ENCODE assay signal across 1 cellular context in genomic region chr9:24939099-24939850, GRCh38.
TF ChIP-seq lines count a peak whose summit lies in the region.

No MANE protein-coding gene starts in this region.

TF ChIP-seq in GM23338, 12 proteins besides CTCF, POLR2A, EP300 and RAD21 (continued from another document):
- TF ChIP-seq EZH2phosphoT487 (IDR thresholded peaks at IDR 0.05; ENCODE audit: unreplicated experiment) (no peak), ZNF114 (CRISPR knock-in tag; IDR thresholded peaks at IDR 0.05) (no peak), JUNB (IDR thresholded peaks at IDR 0.05; ENCODE audit: unreplicated experiment) (no peak), POLR2AphosphoS5 (IDR thresholded peaks at IDR 0.05; ENCODE audit: low read depth) (no peak), NANOG (IDR thresholded peaks at IDR 0.05; ENCODE audit: borderline replicate concordance) (no peak), REST (IDR thresholded peaks at IDR 0.05; ENCODE audit: unreplicated experiment) (no peak), ETS1 (IDR thresholded peaks at IDR 0.05) (no peak), CREB1 (CRISPR knock-in tag; IDR thresholded peaks at IDR 0.05; ENCODE audit: low read depth) (no peak), STAT1 (IDR thresholded peaks at IDR 0.05; ENCODE audit: unreplicated experiment) (no peak)
